In genomic region chr17:29760771-29761682, GRCh38 we compare ENCODE assay signal across 9 cellular contexts.
A peak's percentile ranks its signal among the peaks of the same experiment; 100 is the strongest.
DNase-seq lines count a peak whose midpoint lies in the region; ATAC-seq and TF ChIP-seq lines count a peak whose summit lies in the region.
"Had no signal": no experiment of that assay in that cellular context is flagged by ENCODE, and none has a peak within 500 bp of the region (broad histone marks: within the 10 kb centered on the region; RNA-seq: fewer than 3 reads in every experiment).

No MANE protein-coding gene starts in this region.

- peak overlapping the region; percentile 81 for H3K27ac ChIP-seq in muscle layer of colon (ENCODE audit: low read depth, low read length)

- H3K27ac Mint-ChIP-seq in activated T-cell treated with anti-CD3 and anti-CD28 coated beads, Interleukin-2, amount 50 U/mL, for 24 hours, result peak overlapping the region; percentile 94

- H3K27me3 ChIP-seq in muscle layer of colon (ENCODE audit: control insufficient read depth in 1 of 2, insufficient read depth in 2 of 2, low read length in 2 of 2), result no peaks in the 10 kb centered on the region

- no peaks in the 10 kb centered on the region for H3K9me3 Mint-ChIP-seq in activated T-cell treated with anti-CD3 and anti-CD28 coated beads, Interleukin-2, amount 50 U/mL, for 24 hours

- DNase-seq in AG08395 (ENCODE audit: low spot score), result peak; percentile 91
- DNase-seq in OCI-M1 (lab: John Stamatoyannopoulos, UW), result peak; percentile 94
- peak; percentile 94 for DNase-seq in activated T-cell treated with anti-CD3 and anti-CD28 coated beads, Interleukin-2, amount 50 U/mL, for 24 hours
- DNase-seq in stimulated activated CD8-positive, alpha-beta memory T cell treated with anti-CD3 and anti-CD28 coated beads, Interleukin-4, amount 100 ng/mL, for 48 hours, result peak; percentile 93

- peak; percentile 83 for TF ChIP-seq POLR2A in GM19099 (IDR thresholded peaks at IDR 0.05; ENCODE audit: extremely low read depth, insufficient read length, low read depth)

- peak overlapping the region; percentile 46 for H3K9ac ChIP-seq in muscle layer of colon (ENCODE audit: low read length)

- peak; percentile 55 for ATAC-seq in HG03378 (IDR thresholded peaks at IDR 0.05; ENCODE audit: unreplicated experiment)
- ATAC-seq in esophagus mucosa, result peak; percentile 97
- ATAC-seq: HCT116 had no signal

- peaks cover 34% of the 10 kb centered on the region for H3K36me3 Mint-ChIP-seq in activated T-cell treated with anti-CD3 and anti-CD28 coated beads, Interleukin-2, amount 50 U/mL, for 24 hours (ENCODE audit: low read depth)

- H3K4me1 ChIP-seq in muscle layer of colon (ENCODE audit: insufficient read depth, low read length), result peaks cover 5% of the 10 kb centered on the region

- H3K27me3 Mint-ChIP-seq in activated T-cell treated with anti-CD3 and anti-CD28 coated beads, Interleukin-2, amount 50 U/mL, for 24 hours, result no peaks in the 10 kb centered on the region

- H3K9me3 ChIP-seq in muscle layer of colon (ENCODE audit: low read length), result no peaks in the 10 kb centered on the region

- peaks cover 47% of the 10 kb centered on the region for H3K4me1 Mint-ChIP-seq in activated T-cell treated with anti-CD3 and anti-CD28 coated beads, Interleukin-2, amount 50 U/mL, for 24 hours (ENCODE audit: low read depth)

- no peaks in the 10 kb centered on the region for H3K36me3 ChIP-seq in muscle layer of colon (ENCODE audit: insufficient read depth, low read length)

- peak overlapping the region; percentile 80 to 86 for H3K4me3 ChIP-seq in muscle layer of colon (ENCODE audit: low read depth in 1 of 2, low read length in 2 of 2)

- peak overlapping the region; percentile 94 for H3K4me3 Mint-ChIP-seq in activated T-cell treated with anti-CD3 and anti-CD28 coated beads, Interleukin-2, amount 50 U/mL, for 24 hours

Comparison
In these comparisons a context has a peak if more than half of its experiments do, and no peak if none do; other contexts are left out.
1. Peak in every context shown above with its lines: DNase-seq, ATAC-seq, H3K4me3 ChIP-seq and H3K27ac ChIP-seq.